Comparison of ENCODE assay signal across 5 cellular contexts in the genomic region with DNA sequence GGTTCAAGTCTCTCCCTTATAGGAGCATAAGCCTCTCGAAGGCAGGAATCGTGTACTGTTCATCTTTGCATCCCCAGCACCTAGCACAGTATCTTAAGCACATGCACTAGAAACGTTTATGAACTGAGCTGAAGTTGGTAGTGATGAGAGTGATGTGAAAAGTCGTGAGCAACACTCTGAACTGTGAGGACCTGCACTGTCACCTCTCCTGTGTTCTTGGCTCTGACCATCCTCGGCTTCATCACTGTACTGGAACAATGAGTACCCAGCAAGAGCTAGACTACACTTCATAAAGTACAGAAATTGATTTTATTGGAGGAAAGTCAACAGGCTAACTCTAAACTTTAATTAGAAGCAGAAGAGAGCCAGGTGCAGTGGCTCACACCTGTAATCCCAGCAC.
"Had no signal": no experiment of that assay in that cellular context is flagged by ENCODE, and none has a peak within 500 bp of the region (broad histone marks: within the 10 kb centered on the region; RNA-seq: fewer than 3 reads in every experiment).

No MANE protein-coding gene starts in this region.

- DNase-seq: H9, HCEC 1CT, KBM-7 had no signal

- H3K4me3 ChIP-seq: GM23338 had no signal

- H2AFZ ChIP-seq: GM23338 had no signal

- H3K27ac ChIP-seq: HL-60 had no signal

- ATAC-seq: GM23338 had no signal

- H3K4me2 ChIP-seq: GM23338 had no signal
